10 cellular contexts compared by ENCODE assay signal in genomic region chr10:102268333-102268999, GRCh38. TPM values are rescaled to one million over a fixed set of nuclear protein-coding genes. Genes with fewer than 3 reads are reported as not detected.
DNase-seq lines count a peak whose midpoint lies in the region; TF ChIP-seq lines count a peak whose summit lies in the region.
"Had no signal": no experiment of that assay in that cellular context is flagged by ENCODE, and none has a peak within 500 bp of the region (broad histone marks: within the 10 kb centered on the region; RNA-seq: fewer than 3 reads in every experiment).

No MANE protein-coding gene starts in this region.

- peak overlapping the region in 7 of 8 donors; percentile 2 to 85 (median 40) for H3K27ac Mint-ChIP-seq in CD8-positive, alpha-beta memory T cell
- peak overlapping the region; percentile 4 to 88 (median 58) for H3K27ac Mint-ChIP-seq in nephron

- POLR2A ChIA-PET in CD8-positive, alpha-beta memory T cell (lab: Charles Lee), result no interaction called here

- DNase-seq in CD8-positive, alpha-beta memory T cell, result no peak
- DNase-seq in LHCN-M2 (ENCODE audit: low read depth) (peak; percentile 93), choroid plexus epithelial cell (ENCODE audit: low read depth) (peak; percentile 47), WERI-Rb-1 (no peak), D341Med (ENCODE audit: low spot score) (no peak)
- no peak for DNase-seq in effector memory CD4-positive, alpha-beta T cell
- no peak for DNase-seq in stimulated activated CD4-positive, alpha-beta T cell treated with anti-CD3 and anti-CD28 coated beads, Interleukin-1b, Interleukin-23, amount 100 ng/mL, for 48 hours
- DNase-seq: NCI-H345, right cardiac atrium had no signal

- H3K4me3 ChIP-seq in CD8-positive, alpha-beta memory T cell (ENCODE audit: low read length), result no peak overlapping the region
- H3K4me3 ChIP-seq in choroid plexus epithelial cell (ENCODE audit: low read depth, low read length) (no peak overlapping the region), WERI-Rb-1 (ENCODE audit: low read depth, low read length) (no peak overlapping the region)
- H3K4me3 ChIP-seq in effector memory CD4-positive, alpha-beta T cell (ENCODE audit: insufficient read depth, low read depth, low read length, poor library complexity, severe bottlenecking), result no peak overlapping the region

- H3K4me1 ChIP-seq in CD8-positive, alpha-beta memory T cell (ENCODE audit: insufficient read depth, low read length), result peaks cover 15% of the 10 kb centered on the region
- no peaks in the 10 kb centered on the region for H3K4me1 ChIP-seq in effector memory CD4-positive, alpha-beta T cell (ENCODE audit: control insufficient read depth, insufficient read depth, low read length, poor library complexity, severe bottlenecking)

- H3K27me3 Mint-ChIP-seq in CD8-positive, alpha-beta memory T cell, result no peaks in the 10 kb centered on the region
- no peaks in the 10 kb centered on the region for H3K27me3 Mint-ChIP-seq in nephron (ENCODE audit: low read depth)

- CTCF ChIA-PET in CD8-positive, alpha-beta memory T cell (lab: Charles Lee), result interaction anchor here (0.7 kb wide), 1 partner anchor 84 kb away, joined by 3 read pairs; no protein-coding TSS in a partner anchor

- H3K36me3 Mint-ChIP-seq in CD8-positive, alpha-beta memory T cell, result peaks cover 0 to 37% (median 5%) of the 10 kb centered on the region in 3 donors
- peaks cover 29% of the 10 kb centered on the region for H3K36me3 Mint-ChIP-seq in nephron (ENCODE audit: low read depth)

- H3K27ac ChIP-seq in CD8-positive, alpha-beta memory T cell (ENCODE audit: low read depth, low read length), result no peak overlapping the region
- H3K27ac ChIP-seq in effector memory CD4-positive, alpha-beta T cell (ENCODE audit: insufficient read depth, low read length, poor library complexity, severe bottlenecking), result no peak overlapping the region
- H3K27ac ChIP-seq in WERI-Rb-1, result no peak overlapping the region

- H3K4me3 Mint-ChIP-seq in CD8-positive, alpha-beta memory T cell, result no peak overlapping the region
- H3K4me3 Mint-ChIP-seq in nephron, result no peak overlapping the region

- H3K9me3 Mint-ChIP-seq in CD8-positive, alpha-beta memory T cell, result no peaks in the 10 kb centered on the region
- no peaks in the 10 kb centered on the region for H3K9me3 Mint-ChIP-seq in nephron

- TF ChIP-seq CTCF in choroid plexus epithelial cell (conservative IDR thresholded peaks at IDR 0.05; ENCODE audit: low read depth, low read length) (no peak), nephron (IDR thresholded peaks at IDR 0.05; ENCODE audit: unreplicated experiment in 3 of 3) (no peak), WERI-Rb-1 (IDR thresholded peaks at IDR 0.05; ENCODE audit: low read depth, low read length) (no peak)

- no peaks in the 10 kb centered on the region for H3K27me3 ChIP-seq in CD8-positive, alpha-beta memory T cell (ENCODE audit: insufficient read depth, low read length, poor library complexity, severe bottlenecking)
- H3K27me3 ChIP-seq in effector memory CD4-positive, alpha-beta T cell (replicated peaks; ENCODE audit: control insufficient read depth, insufficient read depth, low read length, poor library complexity, severe bottlenecking), result no peaks in the 10 kb centered on the region
- no peaks in the 10 kb centered on the region for H3K27me3 ChIP-seq in WERI-Rb-1 (ENCODE audit: insufficient read depth, low read depth, severe bottlenecking)

- peaks cover 5% of the 10 kb centered on the region for H3K36me3 ChIP-seq in CD8-positive, alpha-beta memory T cell (ENCODE audit: insufficient read depth, low read length)
- H3K36me3 ChIP-seq in effector memory CD4-positive, alpha-beta T cell (ENCODE audit: control insufficient read depth, insufficient read depth, low read length), result peaks cover 4% of the 10 kb centered on the region
- peaks cover 36% of the 10 kb centered on the region for H3K36me3 ChIP-seq in WERI-Rb-1

- no peaks in the 10 kb centered on the region for H3K9me3 ChIP-seq in CD8-positive, alpha-beta memory T cell (ENCODE audit: low read length)
- no peaks in the 10 kb centered on the region for H3K9me3 ChIP-seq in effector memory CD4-positive, alpha-beta T cell (ENCODE audit: control insufficient read depth, low read length)
- no peaks in the 10 kb centered on the region for H3K9me3 ChIP-seq in WERI-Rb-1 (ENCODE audit: severe bottlenecking)

- H3K4me1 Mint-ChIP-seq in CD8-positive, alpha-beta memory T cell, result peaks cover 46 to 80% (median 79%) of the 10 kb centered on the region in 3 donors
- H3K4me1 Mint-ChIP-seq in nephron, result peaks cover 50% of the 10 kb centered on the region

RNA-seq across cellular contexts. Expression of gene GBF1, which starts 23.1 kb away (rescaled TPM):
- 10 to 100 TPM; 38.7 to 39.2 TPM for total RNA-seq in CD8-positive, alpha-beta memory T cell
- polyA plus RNA-seq in CD8-positive, alpha-beta memory T cell, result 21.6 TPM
- 43.9 and 45.1 TPM in 2 replicates for total RNA-seq in LHCN-M2 (2014; rRNA removed)
- 31.9 TPM for polyA plus RNA-seq in LHCN-M2 (2012)

RNA-seq across cellular contexts. Expression of gene PITX3, which starts 27.2 kb away (rescaled TPM):
- not detected for total RNA-seq in CD8-positive, alpha-beta memory T cell
- not detected for polyA plus RNA-seq in CD8-positive, alpha-beta memory T cell
- 6.5 and 6.9 TPM in 2 replicates for total RNA-seq in LHCN-M2 (2014; rRNA removed)
- polyA plus RNA-seq in LHCN-M2 (2012), result 0.45 TPM

RNA-seq across cellular contexts. Expression of gene ELOVL3, which starts 42.4 kb away (rescaled TPM):
- not detected for total RNA-seq in CD8-positive, alpha-beta memory T cell
- not detected for polyA plus RNA-seq in CD8-positive, alpha-beta memory T cell
- total RNA-seq in LHCN-M2 (2014; rRNA removed), result 4.9 and 6.4 TPM in 2 replicates
- 0.32 TPM for polyA plus RNA-seq in LHCN-M2 (2012)

Comparison
In these comparisons a context has a peak if more than half of its experiments do, and no peak if none do; other contexts are left out.
1. DNase-seq: peak in LHCN-M2 (single experiment) and choroid plexus epithelial cell (single experiment); none in CD8-positive, alpha-beta memory T cell (0 of 5), effector memory CD4-positive, alpha-beta T cell (0 of 3), stimulated activated CD4-positive, alpha-beta T cell treated with anti-CD3 and anti-CD28 coated beads, Interleukin-1b, Interleukin-23, amount 100 ng/mL, for 48 hours (single experiment), WERI-Rb-1 (single experiment) and D341Med (single experiment).